8 cellular contexts compared by ENCODE assay signal in the genomic region with DNA sequence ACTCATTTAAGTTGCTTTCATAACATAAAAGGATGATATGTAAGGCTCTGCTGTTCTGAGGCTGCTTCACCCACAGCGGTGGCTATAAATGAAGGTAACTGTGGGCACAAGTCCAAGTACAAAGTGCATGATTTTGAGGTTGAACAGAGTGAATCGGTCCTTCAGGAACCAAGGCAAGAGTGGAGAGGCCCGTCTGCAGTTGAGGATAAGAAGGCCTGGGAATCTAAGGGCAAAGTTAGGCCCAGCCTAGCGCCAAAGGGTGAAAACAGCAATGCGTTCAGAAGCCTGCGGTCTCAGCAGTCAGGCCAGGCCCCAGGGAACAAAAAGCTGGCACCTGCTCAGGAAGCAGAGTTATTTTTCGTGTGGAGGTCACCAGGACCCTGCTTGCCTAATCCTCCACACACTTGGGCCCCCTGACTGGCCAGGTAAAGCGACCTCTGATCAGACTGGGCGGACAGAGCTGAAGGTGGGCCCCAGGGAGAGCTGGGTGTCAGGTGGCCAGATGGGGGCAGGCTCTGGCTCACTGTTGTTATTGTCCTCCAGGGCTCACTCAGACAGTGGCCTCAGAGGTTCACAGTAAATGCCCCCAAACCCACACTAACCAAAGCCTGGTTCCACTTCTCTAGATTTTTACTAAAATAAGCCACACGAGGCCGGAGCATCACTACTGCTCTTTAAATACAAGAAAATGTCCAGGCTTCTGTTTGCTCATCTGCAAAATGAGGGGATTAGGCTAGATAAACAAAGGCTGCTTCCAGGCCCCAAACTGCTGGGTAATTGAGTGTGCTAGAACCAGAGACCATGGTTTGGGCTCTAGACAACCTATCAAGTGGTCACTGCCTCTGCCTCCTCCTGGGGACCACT. TPM values are rescaled to one million over a fixed set of nuclear protein-coding genes. Genes with fewer than 3 reads are reported as not detected.
DNase-seq lines count a peak whose midpoint lies in the region; ATAC-seq lines count a peak whose summit lies in the region.

No MANE protein-coding gene starts in this region.

- WGBS in neuronal stem cell (ENCODE audit: extremely low coverage in 2 of 2, insufficient read length in 2 of 2, insufficient replicate concordance in 1 of 2), 2 donors, result no CpG with 5 or more reads among the region's 11 CpGs

- H3K9me3 ChIP-seq in MG63, result no peaks in the 10 kb centered on the region
- H3K9me3 ChIP-seq in duodenal mucosa (ENCODE audit: control insufficient read depth in 1 of 2, low read length in 2 of 2), result no peaks in the 10 kb centered on the region
- H3K9me3 ChIP-seq in neuronal stem cell (replicated peaks in 1 of 2; ENCODE audit: control insufficient read depth in 2 of 2, insufficient read depth in 1 of 2, low read depth in 1 of 2, low read length in 2 of 2), result no peaks in the 10 kb centered on the region

- peaks cover 36 to 43% of the 10 kb centered on the region in 2 donors for H3K4me1 ChIP-seq in duodenal mucosa (ENCODE audit: control insufficient read depth in 1 of 2, insufficient read depth in 2 of 2, low read length in 2 of 2)
- peaks cover 5 to 13% of the 10 kb centered on the region in 2 donors for H3K4me1 ChIP-seq in neuronal stem cell (ENCODE audit: control insufficient read depth in 2 of 2, insufficient read depth in 1 of 2, low read depth in 1 of 2, low read length in 2 of 2)

- no peak overlapping the region for H3K4me3 Mint-ChIP-seq in activated naive CD4-positive, alpha-beta T cell treated with anti-CD3 and anti-CD28 coated beads, Interleukin-2, amount 10 ng/mL, durations not matched to agents 7 days and 5 days

- H3K9ac ChIP-seq in duodenal mucosa (ENCODE audit: low read depth in 1 of 2, low read length in 2 of 2) (peak overlapping the region in 1 of 2 donors; percentile 43), neuronal stem cell (ENCODE audit: low read depth, low read length, poor library complexity) (no peak overlapping the region)

- H4K91ac ChIP-seq in neuronal stem cell (ENCODE audit: low read depth, low read length, poor library complexity), result no peak overlapping the region

- H3K79me1 ChIP-seq in neuronal stem cell (ENCODE audit: low read depth, low read length), result no peaks in the 10 kb centered on the region

- H2BK5ac ChIP-seq in neuronal stem cell (ENCODE audit: low read length), result no peak overlapping the region

- H3K27ac ChIP-seq in duodenal mucosa (ENCODE audit: low read depth, low read length), result peak overlapping the region; percentile 62
- no peak overlapping the region for H3K27ac ChIP-seq in neuronal stem cell (replicated peaks; ENCODE audit: low read length)

- H2BK120ac ChIP-seq in neuronal stem cell (ENCODE audit: low read depth, low read length), result no peak overlapping the region

- H3K27me3 Mint-ChIP-seq in activated naive CD4-positive, alpha-beta T cell treated with anti-CD3 and anti-CD28 coated beads, Interleukin-2, amount 10 ng/mL, durations not matched to agents 7 days and 5 days, result no peaks in the 10 kb centered on the region

- H3K27me3 ChIP-seq in MG63 (no peaks in the 10 kb centered on the region), duodenal mucosa (ENCODE audit: control insufficient read depth in 1 of 2, insufficient read depth in 2 of 2, low read length in 2 of 2) (no peaks in the 10 kb centered on the region), neuronal stem cell (ENCODE audit: control insufficient read depth in 3 of 3, insufficient read depth in 3 of 3, low read depth in 1 of 3, low read length in 3 of 3) (no peaks in the 10 kb centered on the region)

- H4K8ac ChIP-seq in neuronal stem cell (ENCODE audit: low read depth, low read length), result no peak overlapping the region

- H3K27ac Mint-ChIP-seq in activated naive CD4-positive, alpha-beta T cell treated with anti-CD3 and anti-CD28 coated beads, Interleukin-2, amount 10 ng/mL, durations not matched to agents 7 days and 5 days, result no peak overlapping the region

- peaks cover 16% of the 10 kb centered on the region for H3K36me3 Mint-ChIP-seq in activated naive CD4-positive, alpha-beta T cell treated with anti-CD3 and anti-CD28 coated beads, Interleukin-2, amount 10 ng/mL, durations not matched to agents 7 days and 5 days

- no peak overlapping the region for H2BK12ac ChIP-seq in neuronal stem cell (ENCODE audit: low read length)

- H2AFZ ChIP-seq in neuronal stem cell (ENCODE audit: low read length), result no peak overlapping the region

- no peak overlapping the region for H3K4me2 ChIP-seq in neuronal stem cell (ENCODE audit: insufficient read depth, low read length, poor library complexity, severe bottlenecking)

- ATAC-seq in GM19372 (IDR thresholded peaks at IDR 0.05; ENCODE audit: low read depth, unreplicated experiment) (peak; percentile 64), HG02763 (IDR thresholded peaks at IDR 0.05; ENCODE audit: unreplicated experiment) (no peak)

- DNase-seq in MG63, result peak; percentile 30
- no peak for DNase-seq in neuronal stem cell (ENCODE audit: low spot score)
- DNase-seq in activated naive CD4-positive, alpha-beta T cell treated with anti-CD3 and anti-CD28 coated beads, Interleukin-2, amount 10 ng/mL, durations not matched to agents 7 days and 5 days, result no peak
- no peak for DNase-seq in SKM-1 (lab: John Stamatoyannopoulos, UW; ENCODE audit: unreplicated experiment)
- no peak for DNase-seq in activated CD4-positive, CD25-positive, alpha-beta regulatory T cell treated with anti-CD3 and anti-CD28 coated beads, Interleukin-2, amount 50 U/mL, for 72 hours

- CTCF ChIA-PET in activated naive CD4-positive, alpha-beta T cell treated with anti-CD3 and anti-CD28 coated beads, Interleukin-2, amount 10 ng/mL, durations not matched to agents 7 days and 5 days (lab: Charles Lee), result no interaction called here

- no peak overlapping the region for H3K4ac ChIP-seq in neuronal stem cell (ENCODE audit: low read length)

- peak overlapping the region; percentile 4 for H3K18ac ChIP-seq in neuronal stem cell (ENCODE audit: low read length)

- peak overlapping the region; percentile 6 for H3K23ac ChIP-seq in neuronal stem cell (ENCODE audit: low read depth, low read length, poor library complexity)

- no peak overlapping the region for H3K4me3 ChIP-seq in MG63
- H3K4me3 ChIP-seq in duodenal mucosa (ENCODE audit: low read depth in 1 of 2, low read length in 2 of 2), result no peak overlapping the region
- no peak overlapping the region for H3K4me3 ChIP-seq in neuronal stem cell (ENCODE audit: low read length in 2 of 2)

- H2BK15ac ChIP-seq in neuronal stem cell (ENCODE audit: low read length), result no peak overlapping the region

- H3K14ac ChIP-seq in neuronal stem cell (ENCODE audit: low read length), result no peak overlapping the region

- peaks cover 10% of the 10 kb centered on the region for H3K4me1 Mint-ChIP-seq in activated naive CD4-positive, alpha-beta T cell treated with anti-CD3 and anti-CD28 coated beads, Interleukin-2, amount 10 ng/mL, durations not matched to agents 7 days and 5 days

- H2AK5ac ChIP-seq in neuronal stem cell (ENCODE audit: low read depth, low read length), result no peak overlapping the region

- peaks cover 2% of the 10 kb centered on the region; the same call in 1 of the 2 replicates for H3K36me3 ChIP-seq in MG63
- H3K36me3 ChIP-seq in duodenal mucosa (ENCODE audit: control insufficient read depth in 1 of 2, insufficient read depth in 2 of 2, low read length in 2 of 2), result peaks cover 11 to 22% of the 10 kb centered on the region in 2 donors
- peaks cover 0 to 24% of the 10 kb centered on the region in 2 donors for H3K36me3 ChIP-seq in neuronal stem cell (replicated peaks in 1 of 2; ENCODE audit: control insufficient read depth in 2 of 2, insufficient read depth in 2 of 2, low read length in 2 of 2)

- H3K9me3 Mint-ChIP-seq in activated naive CD4-positive, alpha-beta T cell treated with anti-CD3 and anti-CD28 coated beads, Interleukin-2, amount 10 ng/mL, durations not matched to agents 7 days and 5 days, result no peaks in the 10 kb centered on the region

RNA-seq across cellular contexts. Expression of gene TEX2, which starts 46.4 kb away (rescaled TPM):
- 9.2 and 17.2 TPM in 2 replicates for total RNA-seq in MG63 (2014; rRNA removed; shearing (Covaris generic); ENCODE audit: low replicate concordance)
- polyA plus RNA-seq in neuronal stem cell (2013, experiment 1 of 2), result 4.1 TPM
- 4.3 TPM for polyA plus RNA-seq in neuronal stem cell (2013, experiment 2 of 2)
